In genomic region chr4:174828845-174829701, GRCh38 we compare ENCODE assay signal across 9 cellular contexts. TPM values are rescaled to one million over a fixed set of nuclear protein-coding genes. Genes with fewer than 3 reads are reported as not detected.
DNase-seq lines count a peak whose midpoint lies in the region; ATAC-seq, FAIRE-seq and TF ChIP-seq lines count a peak whose summit lies in the region.
"Had no signal": no experiment of that assay in that cellular context is flagged by ENCODE, and none has a peak within 500 bp of the region (broad histone marks: within the 10 kb centered on the region; RNA-seq: fewer than 3 reads in every experiment).

Gene GLRA3, minus strand, starts transcription at chr4:174829247. Its CDS starts 436 bp downstream, at chr4:174828811.

- H3K9ac ChIP-seq in kidney (ENCODE audit: low read length in 2 of 2) = no peak within 1 kb of the TSS

- no peaks in the 10 kb centered on the region for H3K4me1 ChIP-seq in kidney (ENCODE audit: control insufficient read depth in 1 of 2, insufficient read depth in 1 of 2, low read depth in 1 of 2, low read length in 2 of 2)

- no peak for FAIRE-seq in kidney (lab: Jason Lieb, UNC)

- no peaks in the 10 kb centered on the region for H3K36me3 ChIP-seq in kidney (ENCODE audit: control insufficient read depth in 1 of 2, insufficient read depth in 2 of 2, low read length in 2 of 2)

- intact Hi-C loops in kidney (cut with DNase I) = no loop called here

- peak; percentile 52 for ATAC-seq in GM18861 (IDR thresholded peaks at IDR 0.05; ENCODE audit: unreplicated experiment)
- ATAC-seq in HG03432 (IDR thresholded peaks at IDR 0.05; ENCODE audit: unreplicated experiment) = peak; percentile 77

- no peak for TF ChIP-seq CTCF in kidney (IDR thresholded peaks at IDR 0.05; ENCODE audit: borderline replicate concordance, extremely low read depth, insufficient read depth)

- H3K27ac ChIP-seq in kidney (ENCODE audit: low read depth in 2 of 2, low read length in 2 of 2) = no peak within 1 kb of the TSS

- peak within 1 kb of the TSS in 1 of 2 donors; percentile 30 for H3K4me3 ChIP-seq in kidney (ENCODE audit: low read length in 2 of 2)

- H3K9me3 ChIP-seq in kidney (ENCODE audit: control insufficient read depth in 1 of 2, low read length in 2 of 2) = no peaks in the 10 kb centered on the region

- DNase-seq in AG20443 (ENCODE audit: low spot score) = peak; percentile 37
- DNase-seq in NCI-H82 treated with DMSO at 0.1 percent for 48 hours (lab: John Stamatoyannopoulos, UW; ENCODE audit: unreplicated experiment) = peak; percentile 73
- DNase-seq in brain pericyte (ENCODE audit: low read depth, low spot score) = peak; percentile 6
- peak; percentile 62 for DNase-seq in kidney
- peak; percentile 67 for DNase-seq in superior temporal gyrus (ENCODE audit: extremely low spot score)
- no peak for DNase-seq in RKO (ENCODE audit: low spot score)

RNA-seq across cellular contexts. Expression of gene GLRA3, which starts in this region (rescaled TPM):
- not detected for total RNA-seq in kidney
- 0.13 TPM for polyA plus RNA-seq in kidney (ENCODE audit: insufficient read depth, low read depth, low replicate concordance)
- total RNA-seq: lung microvascular endothelial cell had no signal

Comparison
In these comparisons a context has a peak if more than half of its experiments do, and no peak if none do; other contexts are left out.
1. Peak in DNase-seq in kidney; RNA of the gene not detected or under 1 TPM.